12 cellular contexts compared by ENCODE assay signal in genomic region chr11:66183581-66184048, GRCh38.
DNase-seq lines count a peak whose midpoint lies in the region; ATAC-seq and TF ChIP-seq lines count a peak whose summit lies in the region.
"Had no signal": no experiment of that assay in that cellular context is flagged by ENCODE, and none has a peak within 500 bp of the region (broad histone marks: within the 10 kb centered on the region; RNA-seq: fewer than 3 reads in every experiment).

No MANE protein-coding gene starts in this region.

- H3K9ac ChIP-seq in Karpas-422 (ENCODE audit: low read length) (peak overlapping the region; percentile 35; the same call in 1 of the 2 replicates), mesendoderm (ENCODE audit: low read length) (no peak overlapping the region)
- H3K9ac ChIP-seq: parathyroid adenoma had no signal

- peak overlapping the region; percentile 59 for H3K27ac ChIP-seq in Karpas-422 (ENCODE audit: low read length)
- H3K27ac ChIP-seq in mesendoderm (ENCODE audit: low read depth, low read length): no peak overlapping the region
- no peak overlapping the region for H3K27ac ChIP-seq in psoas muscle
- H3K27ac ChIP-seq: parathyroid adenoma, SJSA1, thoracic aorta had no signal

- H3K4me1 ChIP-seq in Karpas-422 (ENCODE audit: low read length) (peaks cover 31% of the 10 kb centered on the region), mesendoderm (ENCODE audit: control insufficient read depth, low read depth, low read length) (no peaks in the 10 kb centered on the region), psoas muscle (no peaks in the 10 kb centered on the region)
- H3K4me1 ChIP-seq: parathyroid adenoma had no signal

- H3K4me3 ChIP-seq in Karpas-422 (ENCODE audit: low read length) (0 out of 2 replicates have a peak overlapping the region, but pooled peaks have one; percentile 17), mesendoderm (ENCODE audit: low read length) (no peak overlapping the region), psoas muscle (no peak overlapping the region)
- H3K4me3 ChIP-seq: SJSA1, thoracic aorta had no signal

- no peaks in the 10 kb centered on the region; the same call in 1 of the 2 replicates for H4K20me1 ChIP-seq in Karpas-422 (ENCODE audit: insufficient read depth, low read depth, low read length)

- H3K4me1 Mint-ChIP-seq in brain: peaks cover 21% of the 10 kb centered on the region

- peak overlapping the region in 4 of 5 experiments; percentile 62 to 90 (median 72) for H3K27ac Mint-ChIP-seq in brain

- H2BK120ac ChIP-seq in mesendoderm (ENCODE audit: low read depth, low read length): no peak overlapping the region

- H3K27me3 Mint-ChIP-seq in brain: no peaks in the 10 kb centered on the region

- TF ChIP-seq CTCF in brain (conservative IDR thresholded peaks at IDR 0.05): no peak
- TF ChIP-seq CTCF in psoas muscle (IDR thresholded peaks at IDR 0.05): no peak

- H3K23ac ChIP-seq in mesendoderm (ENCODE audit: low read length): no peak overlapping the region

- no peak overlapping the region for H2BK5ac ChIP-seq in mesendoderm (ENCODE audit: low read length)

- peak; percentile 36 for DNase-seq in SIG-M5 treated with dmso at 0.1 percent for 504 hours (lab: John Stamatoyannopoulos, UW; ENCODE audit: unreplicated experiment)
- DNase-seq in SIG-M5 (lab: John Stamatoyannopoulos, UW): no peak
- peak; percentile 89 for DNase-seq in Karpas-422
- peak; percentile 88 for DNase-seq in mesendoderm
- no peak for DNase-seq in psoas muscle
- DNase-seq: NCI-H2029 had no signal

- no peak for ATAC-seq in GM21529 (IDR thresholded peaks at IDR 0.05; ENCODE audit: unreplicated experiment)
- ATAC-seq in GM19397 (IDR thresholded peaks at IDR 0.05; ENCODE audit: unreplicated experiment): no peak
- no peak for ATAC-seq in psoas muscle

- peaks cover 98% of the 10 kb centered on the region for H3K79me2 ChIP-seq in Karpas-422 (ENCODE audit: low read length)
- H3K79me2 ChIP-seq in mesendoderm (ENCODE audit: control insufficient read depth, insufficient read depth, low read length): no peaks in the 10 kb centered on the region

- intact Hi-C loops in psoas muscle (cut with DNase I): no loop called here

- H2AFZ ChIP-seq in Karpas-422 (ENCODE audit: low read length): no peak overlapping the region
- H2AFZ ChIP-seq: parathyroid adenoma had no signal

- no CpG with 5 or more reads among the region's 3 CpGs for WGBS in mesendoderm (ENCODE audit: extremely low coverage, insufficient coverage, low lambda C conversion rate)
- 73 to 76% (median 73%) methylated on average over 3 of the region's 3 CpGs for WGBS in psoas muscle, 3 donors

- peaks cover 4% of the 10 kb centered on the region for H3K79me1 ChIP-seq in mesendoderm (ENCODE audit: low read length)

- no peak overlapping the region for H4K8ac ChIP-seq in mesendoderm (ENCODE audit: low read depth, low read length)

- H3K27me3 ChIP-seq in Karpas-422 (ENCODE audit: low read length) (no peaks in the 10 kb centered on the region), mesendoderm (ENCODE audit: insufficient read depth, low read length, poor library complexity) (no peaks in the 10 kb centered on the region), psoas muscle (ENCODE audit: insufficient read depth in 3 of 3, low read length in 2 of 3) (no peaks in the 10 kb centered on the region)
- H3K27me3 ChIP-seq: SJSA1 had no signal

- no peak overlapping the region for H2BK15ac ChIP-seq in mesendoderm (replicated peaks; ENCODE audit: low read depth)

- no peak overlapping the region for H2AK5ac ChIP-seq in mesendoderm (ENCODE audit: low read length)

- H3K56ac ChIP-seq in mesendoderm (ENCODE audit: low read length): no peak overlapping the region

- no peaks in the 10 kb centered on the region for H3K9me3 ChIP-seq in Karpas-422 (ENCODE audit: low read length)
- H3K9me3 ChIP-seq in psoas muscle: no peaks in the 10 kb centered on the region
- H3K9me3 ChIP-seq: SJSA1, thoracic aorta had no signal

- H3K36me3 ChIP-seq in Karpas-422 (ENCODE audit: insufficient read depth, low read length): no peaks in the 10 kb centered on the region
- H3K36me3 ChIP-seq in mesendoderm (ENCODE audit: control insufficient read depth, insufficient read depth, low read length): no peaks in the 10 kb centered on the region
- no peaks in the 10 kb centered on the region for H3K36me3 ChIP-seq in psoas muscle (ENCODE audit: insufficient read depth in 1 of 2, low read depth in 1 of 2)
- H3K36me3 ChIP-seq: SJSA1, thoracic aorta had no signal

- H3K4me2 ChIP-seq in Karpas-422 (ENCODE audit: low read depth, low read length, poor library complexity, severe bottlenecking): peak overlapping the region; percentile 12
- no peak overlapping the region for H3K4me2 ChIP-seq in mesendoderm (ENCODE audit: low read length)

- H3K18ac ChIP-seq in mesendoderm (ENCODE audit: low read length): no peak overlapping the region

- H3K9me3 Mint-ChIP-seq in brain: peaks cover 0 to 6% (median 0%) of the 10 kb centered on the region in 5 experiments

- H3K36me3 Mint-ChIP-seq in brain: peaks cover 10% of the 10 kb centered on the region

- no peak overlapping the region for H4K5ac ChIP-seq in mesendoderm (ENCODE audit: low read length)

- H3K4me3 Mint-ChIP-seq in brain: peak overlapping the region in 1 of 5 experiments; percentile 32

- H3K4ac ChIP-seq in mesendoderm (ENCODE audit: low read depth, low read length): no peak overlapping the region

- no peaks in the 10 kb centered on the region for H3K9me2 ChIP-seq in Karpas-422 (replicated peaks; ENCODE audit: insufficient read depth, low read length)

Comparison
In these comparisons a context has a peak if more than half of its experiments do, and no peak if none do; other contexts are left out.
1. DNase-seq: peak in SIG-M5 treated with dmso at 0.1 percent for 504 hours (single experiment), Karpas-422 (single experiment) and mesendoderm (single experiment); none in SIG-M5 (single experiment) and psoas muscle (0 of 2).